8 cellular contexts compared by ENCODE assay signal in the genomic region with DNA sequence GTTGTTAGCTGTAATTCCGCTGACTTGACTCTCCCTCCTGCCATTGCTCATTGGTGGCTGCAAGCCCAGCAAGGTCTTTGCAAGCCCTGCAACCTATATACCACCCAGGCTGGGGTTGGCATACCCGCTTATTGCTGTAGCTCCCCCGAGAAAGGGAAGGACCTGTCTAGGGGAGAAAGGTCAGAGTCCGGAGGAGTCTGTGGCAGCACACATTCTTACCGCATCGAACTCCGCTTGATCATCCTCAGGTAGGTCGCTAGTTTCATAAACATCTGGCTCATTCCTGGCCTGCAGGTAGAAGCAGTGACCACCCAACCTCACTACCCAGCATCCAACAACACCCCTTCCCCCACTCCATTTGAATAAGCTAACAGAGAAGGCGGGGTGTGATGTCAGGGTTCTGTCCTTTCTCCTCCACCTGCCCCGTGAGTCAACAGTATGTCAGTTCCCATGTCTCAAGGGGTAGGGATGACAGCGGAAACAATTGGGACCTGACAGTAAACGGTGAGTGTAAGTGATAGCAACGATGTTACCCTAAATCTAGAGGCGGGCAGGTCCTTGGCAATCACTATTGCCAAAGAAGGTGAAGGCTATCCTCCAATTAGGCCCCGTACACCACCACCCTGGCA. TPM values are rescaled to one million over a fixed set of nuclear protein-coding genes. Genes with fewer than 3 reads are reported as not detected.
A peak's percentile ranks its signal among the peaks of the same experiment; 100 is the strongest.
DNase-seq lines count a peak whose midpoint lies in the region; TF ChIP-seq lines count a peak whose summit lies in the region.

No MANE protein-coding gene starts in this region.

- H3K79me2 ChIP-seq in osteoblast (ENCODE audit: insufficient read depth, low read length) = peaks cover 51% of the 10 kb centered on the region

- no peaks in the 10 kb centered on the region for H3K27me3 ChIP-seq in endocrine pancreas (ENCODE audit: control insufficient read depth, insufficient read depth, low read length)
- peaks cover 28% of the 10 kb centered on the region for H3K27me3 ChIP-seq in osteoblast (ENCODE audit: insufficient read depth, low read length)

- H3K9me3 ChIP-seq in endocrine pancreas (ENCODE audit: control insufficient read depth, low read length) = no peaks in the 10 kb centered on the region
- H3K9me3 ChIP-seq in osteoblast (ENCODE audit: low read depth, low read length) = no peaks in the 10 kb centered on the region

- peak overlapping the region; percentile 83 for H2AFZ ChIP-seq in osteoblast (ENCODE audit: low read length)

- peaks cover 29% of the 10 kb centered on the region for H4K20me1 ChIP-seq in osteoblast (ENCODE audit: insufficient read depth, low read length)

- H3K36me3 ChIP-seq in endocrine pancreas (ENCODE audit: control insufficient read depth, insufficient read depth, low read length) (no peaks in the 10 kb centered on the region), osteoblast (ENCODE audit: insufficient read depth, low read length) (peaks cover 10% of the 10 kb centered on the region)

- H3K9ac ChIP-seq in endocrine pancreas (ENCODE audit: control insufficient read depth, insufficient read depth, low read length) = peak overlapping the region; percentile 97

- peak overlapping the region; percentile 61 for H3K4me3 ChIP-seq in endocrine pancreas (ENCODE audit: control insufficient read depth, insufficient read depth, low read length)
- H3K4me3 ChIP-seq in osteoblast (ENCODE audit: insufficient read depth, low read length) = peak overlapping the region; percentile 91

- H3K4me1 ChIP-seq in endocrine pancreas (ENCODE audit: control insufficient read depth, insufficient read depth, low read length) (peaks cover 7% of the 10 kb centered on the region), osteoblast (ENCODE audit: insufficient read depth, low read length) (peaks cover 25% of the 10 kb centered on the region)

- peak; percentile 92 for DNase-seq in DMS53 (lab: John Stamatoyannopoulos, UW)
- DNase-seq in NCI-H510A treated with DMSO at 0.1 percent for 48 hours (lab: John Stamatoyannopoulos, UW) = peak; percentile 18
- peak; percentile 80 for DNase-seq in osteoblast (ENCODE audit: insufficient read length, low spot score, missing footprints)
- DNase-seq in T1000 (lab: John Stamatoyannopoulos, UW) = no peak
- no peak for DNase-seq in HUDEP-2 (lab: John Stamatoyannopoulos, UW; ENCODE audit: unreplicated experiment in 76 of 76)
- DNase-seq in NCI-H2227 treated with DMSO at 0.1 percent for 48 hours (lab: John Stamatoyannopoulos, UW) = no peak
- no peak for DNase-seq in NAMALWA (ENCODE audit: low spot score)

- TF ChIP-seq CTCF in osteoblast (IDR thresholded peaks at IDR 0.05; ENCODE audit: extremely low read depth, low read depth, low read length) = no peak

- H3K27ac ChIP-seq in osteoblast (ENCODE audit: low read depth, low read length) = peak overlapping the region; percentile 69

- H3K4me2 ChIP-seq in osteoblast (ENCODE audit: insufficient read depth, low read length) = peak overlapping the region; percentile 97

RNA-seq across cellular contexts. Expression of a gene that starts 1.1 kb away (rescaled TPM):
- total RNA-seq in osteoblast = 123 and 129 TPM in 2 replicates

RNA-seq across cellular contexts. Expression of a gene that starts 3.9 kb away (rescaled TPM):
- 0.29 and 0.36 TPM in 2 replicates for total RNA-seq in osteoblast

RNA-seq across cellular contexts. Expression of a gene that starts 23.3 kb away (rescaled TPM):
- total RNA-seq in osteoblast = 5.0 and 5.8 TPM in 2 replicates

RNA-seq across cellular contexts. Expression of a gene that starts 25.6 kb away (rescaled TPM):
- total RNA-seq in osteoblast = 118 and 136 TPM in 2 replicates

RNA-seq across cellular contexts. Expression of a gene that starts 45.1 kb away (rescaled TPM):
- 32.4 and 36.6 TPM in 2 replicates for total RNA-seq in osteoblast

Comparison
In these comparisons a context has a peak if more than half of its experiments do, and no peak if none do; other contexts are left out.
1. DNase-seq: peak in DMS53 (single experiment), NCI-H510A treated with DMSO at 0.1 percent for 48 hours (single experiment) and osteoblast (single experiment); none in T1000 (single experiment), HUDEP-2 (0 of 76), NCI-H2227 treated with DMSO at 0.1 percent for 48 hours (single experiment) and NAMALWA (single experiment).